31 cellular contexts compared by ENCODE assay signal in the genomic region with DNA sequence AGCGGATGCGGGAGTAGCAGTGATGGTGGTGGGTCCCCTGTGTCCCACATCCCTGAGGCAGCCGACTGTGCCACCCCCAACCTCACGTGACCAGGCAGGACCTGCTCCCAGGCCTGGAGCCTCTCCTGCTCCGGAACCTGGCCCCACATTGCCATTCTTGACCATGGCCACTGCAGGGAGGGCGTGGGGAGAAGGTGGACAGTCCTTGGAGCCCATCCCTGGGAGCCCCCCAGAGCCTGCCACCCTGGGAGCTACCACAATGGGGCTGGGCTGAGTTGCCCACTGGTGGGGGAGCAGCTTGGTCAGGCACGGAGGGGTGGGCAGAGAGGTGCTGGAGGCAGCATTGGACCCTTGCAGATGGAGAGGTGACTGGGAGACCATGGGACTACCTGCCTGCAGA. TPM values are rescaled to one million over a fixed set of nuclear protein-coding genes. Genes with fewer than 3 reads are reported as not detected.
"Had no signal": no experiment of that assay in that cellular context is flagged by ENCODE, and none has a peak within 500 bp of the region (broad histone marks: within the 10 kb centered on the region; RNA-seq: fewer than 3 reads in every experiment).

No MANE protein-coding gene starts in this region.

- H3K9me3 Mint-ChIP-seq: nephron, neural progenitor cell had no signal

- H3K4me3 Mint-ChIP-seq: dendritic cell treated with granulocyte-macrophage colony-stimulating factor and Interleukin-4, amounts not matched to agents 40 ng/mL and 50 ng/mL, for 4 days; endodermal cell; naive thymus-derived CD4-positive, alpha-beta T cell; nephron; neural progenitor cell had no signal

- H3K36me3 Mint-ChIP-seq: neural progenitor cell had no signal

- H3K27ac Mint-ChIP-seq: dendritic cell treated with granulocyte-macrophage colony-stimulating factor and Interleukin-4, amounts not matched to agents 40 ng/mL and 50 ng/mL, for 4 days; endodermal cell; naive thymus-derived CD4-positive, alpha-beta T cell; nephron; neural progenitor cell had no signal

- H3K27me3 Mint-ChIP-seq: dendritic cell treated with granulocyte-macrophage colony-stimulating factor and Interleukin-4, amounts not matched to agents 40 ng/mL and 50 ng/mL, for 4 days had no signal

- DNase-seq: central memory CD4-positive, alpha-beta T cell; colonic mucosa; effector CD8-positive, alpha-beta T cell; endodermal cell; foreskin fibroblast; gastrocnemius medialis; heart left ventricle; hippocampal formation; left cardiac atrium; left lung; mammary epithelial cell; mesendoderm; midbrain; naive thymus-derived CD4-positive, alpha-beta T cell; occipital lobe; stimulated activated CD4-positive, alpha-beta T cell treated with anti-CD3 and anti-CD28 coated beads, Interleukin-15, amount 100 ng/mL, for 24 hours; stimulated activated CD4-positive, alpha-beta T cell treated with anti-CD3 and anti-CD28 coated beads, Interleukin-2, amount 100 ng/mL, for 48 hours; stimulated activated naive CD4-positive, alpha-beta T cell treated with Interleukin-2 at 50 U/mL for 16 hours; transverse colon; upper lobe of right lung; uterus had no signal

- ATAC-seq: esophagus mucosa; gastrocnemius medialis; heart left ventricle; left cardiac atrium; left lung; naive thymus-derived CD4-positive, alpha-beta T cell had no signal

- H3K4me1 Mint-ChIP-seq: naive thymus-derived CD4-positive, alpha-beta T cell; nephron had no signal

RNA-seq across cellular contexts. Expression of gene TMPRSS11A, which starts 36.8 kb away (rescaled TPM):
- total RNA-seq: cerebellum; colonic mucosa; endodermal cell; gastrocnemius medialis; heart left ventricle; kidney epithelial cell; left cardiac atrium; left lung; lower leg skin; mammary epithelial cell; mucosa of gallbladder; naive thymus-derived CD4-positive, alpha-beta T cell; occipital lobe; right atrium auricular region; transverse colon; upper lobe of right lung; uterus had no signal

RNA-seq across cellular contexts. Expression of gene TMPRSS11D, which starts 42.7 kb away (rescaled TPM):
- total RNA-seq: cerebellum; colonic mucosa; endodermal cell; gastrocnemius medialis; heart left ventricle; kidney epithelial cell; left cardiac atrium; left lung; mammary epithelial cell; mucosa of gallbladder; naive thymus-derived CD4-positive, alpha-beta T cell; occipital lobe; prostate gland; right atrium auricular region; upper lobe of right lung; uterus had no signal
